10 cellular contexts compared by ENCODE assay signal in genomic region chr18:54775686-54776085, GRCh38. TPM values are rescaled to one million over a fixed set of nuclear protein-coding genes. Genes with fewer than 3 reads are reported as not detected.
DNase-seq lines count a peak whose midpoint lies in the region; ATAC-seq and TF ChIP-seq lines count a peak whose summit lies in the region.
"Had no signal": no experiment of that assay in that cellular context is flagged by ENCODE, and none has a peak within 500 bp of the region (broad histone marks: within the 10 kb centered on the region; RNA-seq: fewer than 3 reads in every experiment).

No MANE protein-coding gene starts in this region.

- H3K4me3 ChIP-seq in stomach (no peak overlapping the region), tibial nerve (no peak overlapping the region), heart left ventricle (no peak overlapping the region)

- intact Hi-C loops in stomach (cut with DNase I; ENCODE audit: low total_unique reads), result no loop called here
- intact Hi-C loops in heart left ventricle (cut with DNase I), result no loop called here

- no peaks in the 10 kb centered on the region for H3K36me3 ChIP-seq in stomach
- no peaks in the 10 kb centered on the region for H3K36me3 ChIP-seq in tibial nerve
- no peaks in the 10 kb centered on the region for H3K36me3 ChIP-seq in heart left ventricle

- WGBS in stomach, 5 donors, result 25 to 61% (median 32%) methylated on average over 3 of the region's 3 CpGs
- 87 to 89% methylated on average over 3 of the region's 3 CpGs for WGBS in tibial nerve, 2 donors
- 57 to 78% (median 62%) methylated on average over 3 of the region's 3 CpGs for whole genome bisulfite sequencing in heart left ventricle, 4 donors

- TF ChIP-seq POLR2A in stomach (IDR thresholded peaks at IDR 0.05) (no peak), tibial nerve (IDR thresholded peaks at IDR 0.05) (no peak), heart left ventricle (IDR thresholded peaks at IDR 0.05) (no peak)

- ATAC-seq in SK-N-SH treated with all-trans-retinoic acid at 6 μM for 48 hours, result peak; percentile 88
- ATAC-seq in GM18873 (IDR thresholded peaks at IDR 0.05; ENCODE audit: low FRiP score, unreplicated experiment), result no peak
- no peak for ATAC-seq in heart left ventricle

- peak; percentile 89 for DNase-seq in HCEC 1CT
- peak; percentile 75 for DNase-seq in fibroblast of peridontal ligament (ENCODE audit: extremely low read depth)
- peak; percentile 40 for DNase-seq in stomach
- no peak for DNase-seq in tibial nerve (ENCODE audit: low spot score in 2 of 2)
- DNase-seq in heart left ventricle, result no peak
- DNase-seq: activated CD8-positive, alpha-beta memory T cell treated with anti-CD3 and anti-CD28 coated beads for 24 hours had no signal

- H3K9me3 ChIP-seq in stomach, result no peaks in the 10 kb centered on the region
- no peaks in the 10 kb centered on the region for H3K9me3 ChIP-seq in tibial nerve
- H3K9me3 ChIP-seq in heart left ventricle, result no peaks in the 10 kb centered on the region

- TF ChIP-seq CTCF in stomach (IDR thresholded peaks at IDR 0.05) (peak in 3 of 7 experiments; percentile 20 to 49 (median 36)), tibial nerve (IDR thresholded peaks at IDR 0.05) (no peak), heart left ventricle (IDR thresholded peaks at IDR 0.05) (no peak)

- H3K4me1 ChIP-seq in stomach (peaks cover 23 to 40% (median 26%) of the 10 kb centered on the region in 4 donors), tibial nerve (peaks cover 0 to 3% (median 0%) of the 10 kb centered on the region in 4 donors), heart left ventricle (peaks cover 0 to 22% (median 0%) of the 10 kb centered on the region in 12 donors)

- peak overlapping the region in 4 of 5 donors; percentile 41 to 77 (median 68) for H3K27ac ChIP-seq in stomach
- peak overlapping the region in 1 of 4 donors; percentile 5 for H3K27ac ChIP-seq in tibial nerve
- H3K27ac ChIP-seq in heart left ventricle, result no peak overlapping the region
- H3K27ac ChIP-seq: HL-60 had no signal

- H3K27me3 ChIP-seq in stomach (no peaks in the 10 kb centered on the region), tibial nerve (no peaks in the 10 kb centered on the region), heart left ventricle (no peaks in the 10 kb centered on the region)

- no peak for TF ChIP-seq EP300 in stomach (IDR thresholded peaks at IDR 0.05)
- no peak for TF ChIP-seq EP300 in tibial nerve (IDR thresholded peaks at IDR 0.05)

TF ChIP-seq in SK-N-SH treated with all-trans-retinoic acid at 6 μM for 48 hours, 23 proteins besides CTCF, POLR2A, EP300 and RAD21:
- TF ChIP-seq ZNF565 (CRISPR knock-in tag; conservative IDR thresholded peaks at IDR 0.05; ENCODE audit: low read depth) (no peak), ISL1 (CRISPR knock-in tag; IDR thresholded peaks at IDR 0.05) (no peak), CREB5 (CRISPR knock-in tag; IDR thresholded peaks at IDR 0.05; ENCODE audit: low read depth) (no peak), OSR1 (CRISPR knock-in tag; IDR thresholded peaks at IDR 0.05) (no peak), BACH2 (CRISPR knock-in tag; IDR thresholded peaks at IDR 0.05; ENCODE audit: borderline replicate concordance) (no peak), TSHZ2 (CRISPR knock-in tag; IDR thresholded peaks at IDR 0.05) (no peak), RARB (CRISPR knock-in tag; IDR thresholded peaks at IDR 0.05) (no peak)

RNA-seq across cellular contexts. Expression of gene RAB27B, which starts 52.6 kb away (rescaled TPM):
- total RNA-seq in stomach (100 to 1,000 TPM in 1 of 5 donors, 10 to 100 TPM in 3, 1 to 10 TPM in 1; 1.8 to 102 (median 24.9) TPM), tibial nerve (under 1 TPM in 2 of 4 donors, not detected in 2; under 0.01 to 0.22 TPM), heart left ventricle (1 to 10 TPM in 1 of 9 donors, under 1 TPM in 7, not detected in 1; 0.05 to 1.5 (median 0.17) TPM)
- polyA plus RNA-seq in stomach (10 to 100 TPM in 2 of 3 donors, 1 to 10 TPM in 1; 4.9 to 23.2 (median 10.5) TPM), heart left ventricle (under 1 TPM in 1 of 2 donors, not detected in 1; 0.03 TPM)
- total RNA-seq: dermis microvascular lymphatic vessel endothelial cell had no signal

Comparison
In these comparisons a context has a peak if more than half of its experiments do, and no peak if none do; other contexts are left out.
1. DNase-seq: peak in HCEC 1CT (single experiment), fibroblast of peridontal ligament (single experiment) and stomach (single experiment); none in tibial nerve (0 of 2) and heart left ventricle (0 of 5).
2. H3K27ac ChIP-seq: peak in stomach (4 of 5); none in heart left ventricle (0 of 12).